8 cellular contexts compared by ENCODE assay signal in the genomic region with DNA sequence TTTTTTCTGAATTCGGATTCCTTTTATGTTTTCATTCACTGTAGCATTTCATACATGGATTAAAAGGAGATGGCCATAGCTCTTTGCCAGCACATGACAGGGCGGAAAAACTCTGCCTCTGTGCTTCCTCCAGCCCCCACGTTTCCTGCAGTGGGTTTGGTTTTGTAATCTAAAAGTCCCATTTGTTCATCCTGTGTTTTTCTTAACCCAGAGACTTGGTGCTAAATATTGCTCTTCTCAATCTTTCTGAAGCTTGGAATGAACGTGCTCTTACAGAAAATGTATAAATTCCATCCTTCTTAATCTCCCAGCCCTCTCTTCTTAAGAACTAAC.
DNase-seq lines count a peak whose midpoint lies in the region; ATAC-seq, FAIRE-seq and TF ChIP-seq lines count a peak whose summit lies in the region.

No MANE protein-coding gene starts in this region.

- peak overlapping the region; percentile 5 for H3K27ac ChIP-seq in effector memory CD4-positive, alpha-beta T cell (ENCODE audit: insufficient read depth, low read length, poor library complexity, severe bottlenecking)
- peak overlapping the region; percentile 75 for H3K27ac ChIP-seq in smooth muscle cell (ENCODE audit: low read depth)

- no peak for TF ChIP-seq CTCF in smooth muscle cell (IDR thresholded peaks at IDR 0.05; ENCODE audit: borderline replicate concordance, insufficient read depth, poor library complexity, severe bottlenecking)

- TF ChIP-seq POLR2A in GM12891 (IDR thresholded peaks at IDR 0.05; ENCODE audit: low read depth, low read length) = no peak

- no peak overlapping the region for H3K9ac ChIP-seq in smooth muscle cell (ENCODE audit: low read depth)

- peaks cover 12% of the 10 kb centered on the region for H3K4me1 ChIP-seq in effector memory CD4-positive, alpha-beta T cell (ENCODE audit: control insufficient read depth, insufficient read depth, low read length, poor library complexity, severe bottlenecking)
- H3K4me1 ChIP-seq in smooth muscle cell (ENCODE audit: low read depth) = no peaks in the 10 kb centered on the region

- ATAC-seq in esophagus mucosa (no peak), HG02763 (IDR thresholded peaks at IDR 0.05; ENCODE audit: unreplicated experiment) (no peak)

- FAIRE-seq in GM12891 (lab: Jason Lieb, UNC) = peak; percentile 20

- H3K36me3 ChIP-seq in effector memory CD4-positive, alpha-beta T cell (ENCODE audit: control insufficient read depth, insufficient read depth, low read length) = peaks cover 25% of the 10 kb centered on the region
- peaks cover 10% of the 10 kb centered on the region for H3K36me3 ChIP-seq in smooth muscle cell (ENCODE audit: low read depth)

- no peaks in the 10 kb centered on the region for H3K9me3 ChIP-seq in effector memory CD4-positive, alpha-beta T cell (ENCODE audit: control insufficient read depth, low read length)
- no peaks in the 10 kb centered on the region for H3K9me3 ChIP-seq in smooth muscle cell (replicated peaks; ENCODE audit: low read depth)

- DNase-seq in GM12891 (ENCODE audit: insufficient read length, low spot score) (no peak), UCSD-AML1 (lab: John Stamatoyannopoulos, UW; ENCODE audit: unreplicated experiment) (peak; percentile 68), smooth muscle cell (lab: John Stamatoyannopoulos, UW; ENCODE audit: unreplicated experiment) (no peak), OCI-M2 (lab: John Stamatoyannopoulos, UW; ENCODE audit: unreplicated experiment) (no peak), COR-L47 (lab: John Stamatoyannopoulos, UW) (no peak)
- DNase-seq in effector memory CD4-positive, alpha-beta T cell = no peak

- H2AFZ ChIP-seq in smooth muscle cell (ENCODE audit: low read depth) = no peak overlapping the region

- WGBS in smooth muscle cell (ENCODE audit: low lambda C conversion rate) = 46% methylated on average over 4 of the region's 4 CpGs

- peaks cover 97% of the 10 kb centered on the region for H4K20me1 ChIP-seq in smooth muscle cell (ENCODE audit: low read depth)

- H3K79me2 ChIP-seq in smooth muscle cell (ENCODE audit: low read depth) = peaks cover 55% of the 10 kb centered on the region

- H3K4me3 ChIP-seq in effector memory CD4-positive, alpha-beta T cell (ENCODE audit: insufficient read depth, low read depth, low read length, poor library complexity, severe bottlenecking) = no peak overlapping the region
- H3K4me3 ChIP-seq in smooth muscle cell = no peak overlapping the region

- peaks cover 7% of the 10 kb centered on the region for H3F3A ChIP-seq in smooth muscle cell (ENCODE audit: low read depth)

- H3K27me3 ChIP-seq in effector memory CD4-positive, alpha-beta T cell (replicated peaks; ENCODE audit: control insufficient read depth, insufficient read depth, low read length, poor library complexity, severe bottlenecking) = no peaks in the 10 kb centered on the region
- H3K27me3 ChIP-seq in smooth muscle cell (ENCODE audit: low read depth) = no peaks in the 10 kb centered on the region

- H3K4me2 ChIP-seq in smooth muscle cell = peak overlapping the region; percentile 59

TF ChIP-seq in GM12891, 5 proteins besides CTCF, POLR2A, EP300 and RAD21:
- TF ChIP-seq SPI1 (IDR thresholded peaks at IDR 0.05; ENCODE audit: low read depth, low read length) (no peak), PAX5 (IDR thresholded peaks at IDR 0.05; ENCODE audit: insufficient read depth, low read length, severe bottlenecking) (no peak), TAF1 (IDR thresholded peaks at IDR 0.05; ENCODE audit: low read depth, low read length) (no peak)
